ENCODE assay signal across 27 cellular contexts in genomic region chr9:134773842-134774241, GRCh38.
DNase-seq lines count a peak whose midpoint lies in the region; ATAC-seq, FAIRE-seq and TF ChIP-seq lines count a peak whose summit lies in the region.
"Had no signal": no experiment of that assay in that cellular context is flagged by ENCODE, and none has a peak within 500 bp of the region (broad histone marks: within the 10 kb centered on the region; RNA-seq: fewer than 3 reads in every experiment).

No MANE protein-coding gene starts in this region.

- in situ Hi-C loops in G401 (cut with HindIII; ENCODE audit: low sequenced_read_pairs): no loop called here

- H3K9me3 Mint-ChIP-seq in astrocyte (ENCODE audit: unreplicated experiment): no peaks in the 10 kb centered on the region
- no peaks in the 10 kb centered on the region for H3K9me3 Mint-ChIP-seq in activated T-cell treated with anti-CD3 and anti-CD28 coated beads, Interleukin-2, amount 50 U/mL, for 24 hours
- H3K9me3 Mint-ChIP-seq: CD8-positive, alpha-beta T cell; H9 had no signal

- no peak for FAIRE-seq in astrocyte (lab: Jason Lieb, UNC)
- FAIRE-seq: A549, GM12892, GM19239, HTR-8/SVneo had no signal

- no peak overlapping the region for H3K4me3 Mint-ChIP-seq in astrocyte (ENCODE audit: unreplicated experiment)
- H3K4me3 Mint-ChIP-seq in activated T-cell treated with anti-CD3 and anti-CD28 coated beads, Interleukin-2, amount 50 U/mL, for 24 hours: no peak overlapping the region
- H3K4me3 Mint-ChIP-seq: CD8-positive, alpha-beta T cell; H9 had no signal

- H3K79me2 ChIP-seq in astrocyte (ENCODE audit: insufficient read depth, low read length): peaks cover 43% of the 10 kb centered on the region
- H3K79me2 ChIP-seq in smooth muscle cell (ENCODE audit: low read depth): peaks cover 69% of the 10 kb centered on the region

- H2AFZ ChIP-seq in astrocyte (ENCODE audit: low read depth, low read length) (no peak overlapping the region), smooth muscle cell (ENCODE audit: low read depth) (no peak overlapping the region)

- WGBS in heart left ventricle, 4 donors: 51 to 65% (median 54%) methylated on average over 10 to 11 of the region's 11 CpGs
- WGBS in smooth muscle cell (ENCODE audit: low lambda C conversion rate): 96% methylated on average over 11 of the region's 11 CpGs

- H3K9me3 ChIP-seq in astrocyte (ENCODE audit: insufficient read depth, low read depth, low read length) (no peaks in the 10 kb centered on the region), heart left ventricle (no peaks in the 10 kb centered on the region), smooth muscle cell (replicated peaks; ENCODE audit: low read depth) (no peaks in the 10 kb centered on the region)
- H3K9me3 ChIP-seq: A549, Caco-2, SJSA1 had no signal

- H3K4me1 Mint-ChIP-seq in astrocyte (ENCODE audit: low read depth, unreplicated experiment): peaks cover 36% of the 10 kb centered on the region
- H3K4me1 Mint-ChIP-seq in activated T-cell treated with anti-CD3 and anti-CD28 coated beads, Interleukin-2, amount 50 U/mL, for 24 hours (ENCODE audit: low read depth): no peaks in the 10 kb centered on the region

- TF ChIP-seq POLR2A in heart left ventricle (IDR thresholded peaks at IDR 0.05): no peak

- H3K27me3 ChIP-seq in astrocyte (ENCODE audit: insufficient read depth, low read length) (no peaks in the 10 kb centered on the region), heart left ventricle (peaks cover 0 to 4% (median 0%) of the 10 kb centered on the region in 9 donors), smooth muscle cell (ENCODE audit: low read depth) (no peaks in the 10 kb centered on the region)
- H3K27me3 ChIP-seq: SJSA1 had no signal

- H3K9ac ChIP-seq in astrocyte (ENCODE audit: low read length): no peak overlapping the region
- no peak overlapping the region for H3K9ac ChIP-seq in smooth muscle cell (ENCODE audit: low read depth)

- DNase-seq in G401 (ENCODE audit: low spot score) (peak; percentile 25), astrocyte (ENCODE audit: low read depth) (no peak), heart left ventricle (peak in 2 of 5 donors; percentile 46 to 72), smooth muscle cell (lab: John Stamatoyannopoulos, UW; ENCODE audit: unreplicated experiment) (no peak)
- no peak for DNase-seq in activated T-cell treated with anti-CD3 and anti-CD28 coated beads, Interleukin-2, amount 50 U/mL, for 24 hours
- DNase-seq: CD8-positive, alpha-beta T cell; DMS79; EL; H9; KBM-7; MV-4-11; NCI-H1105; NCI-H1436 treated with DMSO at 0.1 percent for 48 hours; NCI-H187 treated with DMSO at 0.1 percent for 48 hours; NCI-H2107; NCI-H524; NCI-H774; PC-3 had no signal

- H3K4me3 ChIP-seq in astrocyte (ENCODE audit: insufficient read depth, low read depth, low read length) (no peak overlapping the region), heart left ventricle (no peak overlapping the region), smooth muscle cell (no peak overlapping the region)
- H3K4me3 ChIP-seq: A549, SJSA1 had no signal

- intact Hi-C loops in heart left ventricle (cut with DNase I): loop anchor here in 6 of 10 donors (10.0 kb wide), 4 partner anchors 121 to 641 kb away; no protein-coding TSS in a partner anchor

- H3F3A ChIP-seq in smooth muscle cell (ENCODE audit: low read depth): peaks cover 92% of the 10 kb centered on the region

- TF ChIP-seq CTCF in astrocyte (IDR thresholded peaks at IDR 0.05; ENCODE audit: insufficient read depth, low read depth, low read length) (no peak), heart left ventricle (IDR thresholded peaks at IDR 0.05) (no peak), smooth muscle cell (IDR thresholded peaks at IDR 0.05; ENCODE audit: borderline replicate concordance, insufficient read depth, poor library complexity, severe bottlenecking) (no peak)

- peak overlapping the region; percentile 47 for H3K27ac Mint-ChIP-seq in astrocyte (ENCODE audit: unreplicated experiment)
- H3K27ac Mint-ChIP-seq in activated T-cell treated with anti-CD3 and anti-CD28 coated beads, Interleukin-2, amount 50 U/mL, for 24 hours: no peak overlapping the region
- H3K27ac Mint-ChIP-seq: CD8-positive, alpha-beta T cell; H9 had no signal

- H3K36me3 ChIP-seq in astrocyte (ENCODE audit: insufficient read depth, low read length) (peaks cover 53% of the 10 kb centered on the region), heart left ventricle (peaks cover 0 to 53% (median 4%) of the 10 kb centered on the region in 9 donors), smooth muscle cell (ENCODE audit: low read depth) (peaks cover 4% of the 10 kb centered on the region)

- no peak overlapping the region for H3K4me2 ChIP-seq in astrocyte (ENCODE audit: low read length)
- H3K4me2 ChIP-seq in smooth muscle cell: peak overlapping the region; percentile 10
- H3K4me2 ChIP-seq: A549 had no signal

- H3K36me3 Mint-ChIP-seq in astrocyte (ENCODE audit: low read depth, unreplicated experiment): peaks cover 25% of the 10 kb centered on the region
- H3K36me3 Mint-ChIP-seq in activated T-cell treated with anti-CD3 and anti-CD28 coated beads, Interleukin-2, amount 50 U/mL, for 24 hours (ENCODE audit: low read depth): no peaks in the 10 kb centered on the region
- H3K36me3 Mint-ChIP-seq: CD8-positive, alpha-beta T cell had no signal

- H4K20me1 ChIP-seq in astrocyte (ENCODE audit: insufficient read depth, low read length): peaks cover 100% of the 10 kb centered on the region
- H4K20me1 ChIP-seq in smooth muscle cell (ENCODE audit: low read depth): peaks cover 100% of the 10 kb centered on the region

- H3K27me3 Mint-ChIP-seq in astrocyte (ENCODE audit: low read depth, unreplicated experiment): no peaks in the 10 kb centered on the region
- peaks cover 8% of the 10 kb centered on the region for H3K27me3 Mint-ChIP-seq in activated T-cell treated with anti-CD3 and anti-CD28 coated beads, Interleukin-2, amount 50 U/mL, for 24 hours

- peaks cover 44% of the 10 kb centered on the region for H3K4me1 ChIP-seq in astrocyte (ENCODE audit: insufficient read depth, low read length)
- peaks cover 0 to 39% (median 10%) of the 10 kb centered on the region in 12 donors for H3K4me1 ChIP-seq in heart left ventricle
- H3K4me1 ChIP-seq in smooth muscle cell (ENCODE audit: low read depth): no peaks in the 10 kb centered on the region

- peak; percentile 31 to 51 (median 44) for ATAC-seq in heart left ventricle
- ATAC-seq in GM21529 (IDR thresholded peaks at IDR 0.05; ENCODE audit: unreplicated experiment): no peak
- ATAC-seq in GM18511 (IDR thresholded peaks at IDR 0.05; ENCODE audit: unreplicated experiment): no peak
- ATAC-seq: A549; CD8-positive, alpha-beta T cell; PC-3 had no signal

- no peak overlapping the region for H3K27ac ChIP-seq in astrocyte (ENCODE audit: low read depth, low read length)
- peak overlapping the region in 3 of 12 donors; percentile 17 to 42 (median 41) for H3K27ac ChIP-seq in heart left ventricle
- H3K27ac ChIP-seq in smooth muscle cell (ENCODE audit: low read depth): peak overlapping the region; percentile 75
- H3K27ac ChIP-seq: A549, C4-2B had no signal

Comparison
In these comparisons a context has a peak if more than half of its experiments do, and no peak if none do; other contexts are left out.
1. ATAC-seq: peak in heart left ventricle (4 of 4); none in GM21529 (single experiment) and GM18511 (single experiment).